Comparison of ENCODE assay signal across 1 cellular context in the genomic region with DNA sequence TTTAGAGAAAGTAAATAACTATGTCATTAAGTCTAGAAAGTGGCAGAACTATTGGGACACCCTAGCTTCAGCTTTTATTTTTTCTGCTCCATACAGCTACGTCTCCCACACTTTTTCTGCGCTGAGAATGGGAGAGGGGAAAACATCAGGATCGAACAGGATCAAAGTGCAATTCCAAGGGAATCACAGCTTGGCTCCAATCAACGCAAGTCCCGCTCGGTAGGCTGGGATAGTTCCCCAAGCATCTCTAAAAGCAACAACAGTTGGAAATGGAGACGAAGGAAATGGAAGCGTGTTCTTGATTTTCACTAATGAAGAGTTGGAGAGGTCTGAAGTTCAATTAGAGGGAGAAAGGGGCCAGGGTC.
TF ChIP-seq lines count a peak whose summit lies in the region.

No MANE protein-coding gene starts in this region.

TF ChIP-seq in HepG2, 621 proteins besides CTCF, POLR2A, EP300 and RAD21:
- TF ChIP-seq NFYB (CRISPR knock-in tag; IDR thresholded peaks at IDR 0.05) (0 out of 2 replicates have a peak, but pooled peaks have one; percentile 28), RARG (CRISPR knock-in tag; IDR thresholded peaks at IDR 0.05; ENCODE audit: low read depth) (no peak), ARID2 (CRISPR knock-in tag; IDR thresholded peaks at IDR 0.05; ENCODE audit: borderline replicate concordance) (0 out of 2 replicates have a peak, but pooled peaks have one; percentile 0), ZNF879 (CRISPR knock-in tag; IDR thresholded peaks at IDR 0.05) (0 out of 2 replicates have a peak, but pooled peaks have one; percentile 10), KDM6A (CRISPR knock-in tag; IDR thresholded peaks at IDR 0.05; ENCODE audit: low read depth) (peak; percentile 8; the same call in 1 of the 2 replicates), ZNF224 (CRISPR knock-in tag; IDR thresholded peaks at IDR 0.05) (0 out of 2 replicates have a peak, but pooled peaks have one; percentile 11), NFIC (IDR thresholded peaks at IDR 0.05; ENCODE audit: low read length) (peak; percentile 33; the same call in 1 of the 2 replicates), NCOR1 (IDR thresholded peaks at IDR 0.05; ENCODE audit: borderline replicate concordance, low read length) (peak; percentile 32; the same call in 1 of the 2 replicates), PITX1 (CRISPR knock-in tag; IDR thresholded peaks at IDR 0.05) (no peak), NFKBIZ (CRISPR knock-in tag; IDR thresholded peaks at IDR 0.05) (no peak), FOXA3 (CRISPR knock-in tag; IDR thresholded peaks at IDR 0.05) (0 out of 2 replicates have a peak, but pooled peaks have one; percentile 8), TBL1XR1 (IDR thresholded peaks at IDR 0.05; ENCODE audit: borderline replicate concordance, low read length, partially characterized antibody) (no peak), ZNF713 (CRISPR knock-in tag; IDR thresholded peaks at IDR 0.05) (0 out of 2 replicates have a peak, but pooled peaks have one; percentile 20), RXRB (CRISPR knock-in tag; IDR thresholded peaks at IDR 0.05; ENCODE audit: borderline replicate concordance) (0 out of 2 replicates have a peak, but pooled peaks have one; percentile 22), PHF21A (CRISPR knock-in tag; IDR thresholded peaks at IDR 0.05) (peak; percentile 48; the same call in 1 of the 2 replicates), HNF4A (CRISPR knock-in tag; IDR thresholded peaks at IDR 0.05) (peak; percentile 84), NPAS2 (CRISPR knock-in tag; IDR thresholded peaks at IDR 0.05; ENCODE audit: borderline replicate concordance) (0 out of 2 replicates have a peak, but pooled peaks have one; percentile 41), GLI4 (CRISPR knock-in tag; IDR thresholded peaks at IDR 0.05; ENCODE audit: borderline replicate concordance) (no peak), ONECUT2 (CRISPR knock-in tag; IDR thresholded peaks at IDR 0.05) (peak; percentile 68; the same call in 1 of the 2 replicates)
- TF ChIP-seq, protein P1, sequence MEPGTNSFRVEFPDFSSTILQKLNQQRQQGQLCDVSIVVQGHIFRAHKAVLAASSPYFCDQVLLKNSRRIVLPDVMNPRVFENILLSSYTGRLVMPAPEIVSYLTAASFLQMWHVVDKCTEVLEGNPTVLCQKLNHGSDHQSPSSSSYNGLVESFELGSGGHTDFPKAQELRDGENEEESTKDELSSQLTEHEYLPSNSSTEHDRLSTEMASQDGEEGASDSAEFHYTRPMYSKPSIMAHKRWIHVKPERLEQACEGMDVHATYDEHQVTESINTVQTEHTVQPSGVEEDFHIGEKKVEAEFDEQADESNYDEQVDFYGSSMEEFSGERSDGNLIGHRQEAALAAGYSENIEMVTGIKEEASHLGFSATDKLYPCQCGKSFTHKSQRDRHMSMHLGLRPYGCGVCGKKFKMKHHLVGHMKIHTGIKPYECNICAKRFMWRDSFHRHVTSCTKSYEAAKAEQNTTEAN (CRISPR knock-in tag; conservative IDR thresholded peaks at IDR 0.05) = no peak
- TF ChIP-seq, protein P2, sequence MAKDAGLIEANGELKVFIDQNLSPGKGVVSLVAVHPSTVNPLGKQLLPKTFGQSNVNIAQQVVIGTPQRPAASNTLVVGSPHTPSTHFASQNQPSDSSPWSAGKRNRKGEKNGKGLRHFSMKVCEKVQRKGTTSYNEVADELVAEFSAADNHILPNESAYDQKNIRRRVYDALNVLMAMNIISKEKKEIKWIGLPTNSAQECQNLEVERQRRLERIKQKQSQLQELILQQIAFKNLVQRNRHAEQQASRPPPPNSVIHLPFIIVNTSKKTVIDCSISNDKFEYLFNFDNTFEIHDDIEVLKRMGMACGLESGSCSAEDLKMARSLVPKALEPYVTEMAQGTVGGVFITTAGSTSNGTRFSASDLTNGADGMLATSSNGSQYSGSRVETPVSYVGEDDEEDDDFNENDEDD (CRISPR knock-in tag; IDR thresholded peaks at IDR 0.05; ENCODE audit: borderline replicate concordance) = no peak
- TF ChIP-seq, protein P3, sequence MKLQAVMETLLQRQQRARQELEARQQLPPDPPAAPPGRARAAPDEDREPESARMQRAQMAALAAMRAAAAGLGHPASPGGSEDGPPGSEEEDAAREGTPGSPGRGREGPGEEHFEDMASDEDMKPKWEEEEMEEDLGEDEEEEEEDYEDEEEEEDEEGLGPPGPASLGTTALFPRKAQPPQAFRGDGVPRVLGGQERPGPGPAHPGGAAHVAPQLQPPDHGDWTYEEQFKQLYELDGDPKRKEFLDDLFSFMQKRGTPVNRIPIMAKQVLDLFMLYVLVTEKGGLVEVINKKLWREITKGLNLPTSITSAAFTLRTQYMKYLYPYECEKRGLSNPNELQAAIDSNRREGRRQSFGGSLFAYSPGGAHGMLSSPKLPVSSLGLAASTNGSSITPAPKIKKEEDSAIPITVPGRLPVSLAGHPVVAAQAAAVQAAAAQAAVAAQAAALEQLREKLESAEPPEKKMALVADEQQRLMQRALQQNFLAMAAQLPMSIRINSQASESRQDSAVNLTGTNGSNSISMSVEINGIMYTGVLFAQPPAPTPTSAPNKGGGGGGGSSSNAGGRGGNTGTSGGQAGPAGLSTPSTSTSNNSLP (IDR thresholded peaks at IDR 0.05; ENCODE audit: low read depth, low read length) = peak; percentile 56; the same call in 1 of the 2 replicates
- TF ChIP-seq, protein P4, sequence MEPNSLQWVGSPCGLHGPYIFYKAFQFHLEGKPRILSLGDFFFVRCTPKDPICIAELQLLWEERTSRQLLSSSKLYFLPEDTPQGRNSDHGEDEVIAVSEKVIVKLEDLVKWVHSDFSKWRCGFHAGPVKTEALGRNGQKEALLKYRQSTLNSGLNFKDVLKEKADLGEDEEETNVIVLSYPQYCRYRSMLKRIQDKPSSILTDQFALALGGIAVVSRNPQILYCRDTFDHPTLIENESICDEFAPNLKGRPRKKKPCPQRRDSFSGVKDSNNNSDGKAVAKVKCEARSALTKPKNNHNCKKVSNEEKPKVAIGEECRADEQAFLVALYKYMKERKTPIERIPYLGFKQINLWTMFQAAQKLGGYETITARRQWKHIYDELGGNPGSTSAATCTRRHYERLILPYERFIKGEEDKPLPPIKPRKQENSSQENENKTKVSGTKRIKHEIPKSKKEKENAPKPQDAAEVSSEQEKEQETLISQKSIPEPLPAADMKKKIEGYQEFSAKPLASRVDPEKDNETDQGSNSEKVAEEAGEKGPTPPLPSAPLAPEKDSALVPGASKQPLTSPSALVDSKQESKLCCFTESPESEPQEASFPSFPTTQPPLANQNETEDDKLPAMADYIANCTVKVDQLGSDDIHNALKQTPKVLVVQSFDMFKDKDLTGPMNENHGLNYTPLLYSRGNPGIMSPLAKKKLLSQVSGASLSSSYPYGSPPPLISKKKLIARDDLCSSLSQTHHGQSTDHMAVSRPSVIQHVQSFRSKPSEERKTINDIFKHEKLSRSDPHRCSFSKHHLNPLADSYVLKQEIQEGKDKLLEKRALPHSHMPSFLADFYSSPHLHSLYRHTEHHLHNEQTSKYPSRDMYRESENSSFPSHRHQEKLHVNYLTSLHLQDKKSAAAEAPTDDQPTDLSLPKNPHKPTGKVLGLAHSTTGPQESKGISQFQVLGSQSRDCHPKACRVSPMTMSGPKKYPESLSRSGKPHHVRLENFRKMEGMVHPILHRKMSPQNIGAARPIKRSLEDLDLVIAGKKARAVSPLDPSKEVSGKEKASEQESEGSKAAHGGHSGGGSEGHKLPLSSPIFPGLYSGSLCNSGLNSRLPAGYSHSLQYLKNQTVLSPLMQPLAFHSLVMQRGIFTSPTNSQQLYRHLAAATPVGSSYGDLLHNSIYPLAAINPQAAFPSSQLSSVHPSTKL (CRISPR knock-in tag; IDR thresholded peaks at IDR 0.05) = peak; percentile 31
- TF ChIP-seq, protein P5, sequence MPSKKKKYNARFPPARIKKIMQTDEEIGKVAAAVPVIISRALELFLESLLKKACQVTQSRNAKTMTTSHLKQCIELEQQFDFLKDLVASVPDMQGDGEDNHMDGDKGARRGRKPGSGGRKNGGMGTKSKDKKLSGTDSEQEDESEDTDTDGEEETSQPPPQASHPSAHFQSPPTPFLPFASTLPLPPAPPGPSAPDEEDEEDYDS (CRISPR knock-in tag; IDR thresholded peaks at IDR 0.05) = peak; percentile 46
- TF ChIP-seq, protein P6, sequence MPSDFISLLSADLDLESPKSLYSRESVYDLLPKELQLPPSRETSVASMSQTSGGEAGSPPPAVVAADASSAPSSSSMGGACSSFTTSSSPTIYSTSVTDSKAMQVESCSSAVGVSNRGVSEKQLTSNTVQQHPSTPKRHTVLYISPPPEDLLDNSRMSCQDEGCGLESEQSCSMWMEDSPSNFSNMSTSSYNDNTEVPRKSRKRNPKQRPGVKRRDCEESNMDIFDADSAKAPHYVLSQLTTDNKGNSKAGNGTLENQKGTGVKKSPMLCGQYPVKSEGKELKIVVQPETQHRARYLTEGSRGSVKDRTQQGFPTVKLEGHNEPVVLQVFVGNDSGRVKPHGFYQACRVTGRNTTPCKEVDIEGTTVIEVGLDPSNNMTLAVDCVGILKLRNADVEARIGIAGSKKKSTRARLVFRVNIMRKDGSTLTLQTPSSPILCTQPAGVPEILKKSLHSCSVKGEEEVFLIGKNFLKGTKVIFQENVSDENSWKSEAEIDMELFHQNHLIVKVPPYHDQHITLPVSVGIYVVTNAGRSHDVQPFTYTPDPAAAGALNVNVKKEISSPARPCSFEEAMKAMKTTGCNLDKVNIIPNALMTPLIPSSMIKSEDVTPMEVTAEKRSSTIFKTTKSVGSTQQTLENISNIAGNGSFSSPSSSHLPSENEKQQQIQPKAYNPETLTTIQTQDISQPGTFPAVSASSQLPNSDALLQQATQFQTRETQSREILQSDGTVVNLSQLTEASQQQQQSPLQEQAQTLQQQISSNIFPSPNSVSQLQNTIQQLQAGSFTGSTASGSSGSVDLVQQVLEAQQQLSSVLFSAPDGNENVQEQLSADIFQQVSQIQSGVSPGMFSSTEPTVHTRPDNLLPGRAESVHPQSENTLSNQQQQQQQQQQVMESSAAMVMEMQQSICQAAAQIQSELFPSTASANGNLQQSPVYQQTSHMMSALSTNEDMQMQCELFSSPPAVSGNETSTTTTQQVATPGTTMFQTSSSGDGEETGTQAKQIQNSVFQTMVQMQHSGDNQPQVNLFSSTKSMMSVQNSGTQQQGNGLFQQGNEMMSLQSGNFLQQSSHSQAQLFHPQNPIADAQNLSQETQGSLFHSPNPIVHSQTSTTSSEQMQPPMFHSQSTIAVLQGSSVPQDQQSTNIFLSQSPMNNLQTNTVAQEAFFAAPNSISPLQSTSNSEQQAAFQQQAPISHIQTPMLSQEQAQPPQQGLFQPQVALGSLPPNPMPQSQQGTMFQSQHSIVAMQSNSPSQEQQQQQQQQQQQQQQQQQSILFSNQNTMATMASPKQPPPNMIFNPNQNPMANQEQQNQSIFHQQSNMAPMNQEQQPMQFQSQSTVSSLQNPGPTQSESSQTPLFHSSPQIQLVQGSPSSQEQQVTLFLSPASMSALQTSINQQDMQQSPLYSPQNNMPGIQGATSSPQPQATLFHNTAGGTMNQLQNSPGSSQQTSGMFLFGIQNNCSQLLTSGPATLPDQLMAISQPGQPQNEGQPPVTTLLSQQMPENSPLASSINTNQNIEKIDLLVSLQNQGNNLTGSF (CRISPR knock-in tag; IDR thresholded peaks at IDR 0.05) = no peak
- TF ChIP-seq, protein P7, sequence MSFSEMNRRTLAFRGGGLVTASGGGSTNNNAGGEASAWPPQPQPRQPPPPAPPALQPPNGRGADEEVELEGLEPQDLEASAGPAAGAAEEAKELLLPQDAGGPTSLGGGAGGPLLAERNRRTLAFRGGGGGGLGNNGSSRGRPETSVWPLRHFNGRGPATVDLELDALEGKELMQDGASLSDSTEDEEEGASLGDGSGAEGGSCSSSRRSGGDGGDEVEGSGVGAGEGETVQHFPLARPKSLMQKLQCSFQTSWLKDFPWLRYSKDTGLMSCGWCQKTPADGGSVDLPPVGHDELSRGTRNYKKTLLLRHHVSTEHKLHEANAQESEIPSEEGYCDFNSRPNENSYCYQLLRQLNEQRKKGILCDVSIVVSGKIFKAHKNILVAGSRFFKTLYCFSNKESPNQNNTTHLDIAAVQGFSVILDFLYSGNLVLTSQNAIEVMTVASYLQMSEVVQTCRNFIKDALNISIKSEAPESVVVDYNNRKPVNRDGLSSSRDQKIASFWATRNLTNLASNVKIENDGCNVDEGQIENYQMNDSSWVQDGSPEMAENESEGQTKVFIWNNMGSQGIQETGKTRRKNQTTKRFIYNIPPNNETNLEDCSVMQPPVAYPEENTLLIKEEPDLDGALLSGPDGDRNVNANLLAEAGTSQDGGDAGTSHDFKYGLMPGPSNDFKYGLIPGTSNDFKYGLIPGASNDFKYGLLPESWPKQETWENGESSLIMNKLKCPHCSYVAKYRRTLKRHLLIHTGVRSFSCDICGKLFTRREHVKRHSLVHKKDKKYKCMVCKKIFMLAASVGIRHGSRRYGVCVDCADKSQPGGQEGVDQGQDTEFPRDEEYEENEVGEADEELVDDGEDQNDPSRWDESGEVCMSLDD (CRISPR knock-in tag; IDR thresholded peaks at IDR 0.05; ENCODE audit: borderline replicate concordance) = 0 out of 2 replicates have a peak, but pooled peaks have one; percentile 3
- TF ChIP-seq, protein P8, sequence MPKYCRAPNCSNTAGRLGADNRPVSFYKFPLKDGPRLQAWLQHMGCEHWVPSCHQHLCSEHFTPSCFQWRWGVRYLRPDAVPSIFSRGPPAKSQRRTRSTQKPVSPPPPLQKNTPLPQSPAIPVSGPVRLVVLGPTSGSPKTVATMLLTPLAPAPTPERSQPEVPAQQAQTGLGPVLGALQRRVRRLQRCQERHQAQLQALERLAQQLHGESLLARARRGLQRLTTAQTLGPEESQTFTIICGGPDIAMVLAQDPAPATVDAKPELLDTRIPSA (CRISPR knock-in tag; IDR thresholded peaks at IDR 0.05; ENCODE audit: borderline replicate concordance) = no peak
- TF ChIP-seq, protein P9, sequence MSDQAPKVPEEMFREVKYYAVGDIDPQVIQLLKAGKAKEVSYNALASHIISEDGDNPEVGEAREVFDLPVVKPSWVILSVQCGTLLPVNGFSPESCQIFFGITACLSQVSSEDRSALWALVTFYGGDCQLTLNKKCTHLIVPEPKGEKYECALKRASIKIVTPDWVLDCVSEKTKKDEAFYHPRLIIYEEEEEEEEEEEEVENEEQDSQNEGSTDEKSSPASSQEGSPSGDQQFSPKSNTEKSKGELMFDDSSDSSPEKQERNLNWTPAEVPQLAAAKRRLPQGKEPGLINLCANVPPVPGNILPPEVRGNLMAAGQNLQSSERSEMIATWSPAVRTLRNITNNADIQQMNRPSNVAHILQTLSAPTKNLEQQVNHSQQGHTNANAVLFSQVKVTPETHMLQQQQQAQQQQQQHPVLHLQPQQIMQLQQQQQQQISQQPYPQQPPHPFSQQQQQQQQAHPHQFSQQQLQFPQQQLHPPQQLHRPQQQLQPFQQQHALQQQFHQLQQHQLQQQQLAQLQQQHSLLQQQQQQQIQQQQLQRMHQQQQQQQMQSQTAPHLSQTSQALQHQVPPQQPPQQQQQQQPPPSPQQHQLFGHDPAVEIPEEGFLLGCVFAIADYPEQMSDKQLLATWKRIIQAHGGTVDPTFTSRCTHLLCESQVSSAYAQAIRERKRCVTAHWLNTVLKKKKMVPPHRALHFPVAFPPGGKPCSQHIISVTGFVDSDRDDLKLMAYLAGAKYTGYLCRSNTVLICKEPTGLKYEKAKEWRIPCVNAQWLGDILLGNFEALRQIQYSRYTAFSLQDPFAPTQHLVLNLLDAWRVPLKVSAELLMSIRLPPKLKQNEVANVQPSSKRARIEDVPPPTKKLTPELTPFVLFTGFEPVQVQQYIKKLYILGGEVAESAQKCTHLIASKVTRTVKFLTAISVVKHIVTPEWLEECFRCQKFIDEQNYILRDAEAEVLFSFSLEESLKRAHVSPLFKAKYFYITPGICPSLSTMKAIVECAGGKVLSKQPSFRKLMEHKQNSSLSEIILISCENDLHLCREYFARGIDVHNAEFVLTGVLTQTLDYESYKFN (CRISPR knock-in tag; conservative IDR thresholded peaks at IDR 0.05) = peak; percentile 71
TF ChIP-seq in HepG2: peak in this region for 19.
